1 cellular context compared by ENCODE assay signal in genomic region chr1:222266223-222267215, GRCh38.
TF ChIP-seq lines count a peak whose summit lies in the region.

No MANE protein-coding gene starts in this region.

TF ChIP-seq in HEK293, 187 proteins besides CTCF, POLR2A, EP300 and RAD21 (continued from another document):
- TF ChIP-seq, protein P1, sequence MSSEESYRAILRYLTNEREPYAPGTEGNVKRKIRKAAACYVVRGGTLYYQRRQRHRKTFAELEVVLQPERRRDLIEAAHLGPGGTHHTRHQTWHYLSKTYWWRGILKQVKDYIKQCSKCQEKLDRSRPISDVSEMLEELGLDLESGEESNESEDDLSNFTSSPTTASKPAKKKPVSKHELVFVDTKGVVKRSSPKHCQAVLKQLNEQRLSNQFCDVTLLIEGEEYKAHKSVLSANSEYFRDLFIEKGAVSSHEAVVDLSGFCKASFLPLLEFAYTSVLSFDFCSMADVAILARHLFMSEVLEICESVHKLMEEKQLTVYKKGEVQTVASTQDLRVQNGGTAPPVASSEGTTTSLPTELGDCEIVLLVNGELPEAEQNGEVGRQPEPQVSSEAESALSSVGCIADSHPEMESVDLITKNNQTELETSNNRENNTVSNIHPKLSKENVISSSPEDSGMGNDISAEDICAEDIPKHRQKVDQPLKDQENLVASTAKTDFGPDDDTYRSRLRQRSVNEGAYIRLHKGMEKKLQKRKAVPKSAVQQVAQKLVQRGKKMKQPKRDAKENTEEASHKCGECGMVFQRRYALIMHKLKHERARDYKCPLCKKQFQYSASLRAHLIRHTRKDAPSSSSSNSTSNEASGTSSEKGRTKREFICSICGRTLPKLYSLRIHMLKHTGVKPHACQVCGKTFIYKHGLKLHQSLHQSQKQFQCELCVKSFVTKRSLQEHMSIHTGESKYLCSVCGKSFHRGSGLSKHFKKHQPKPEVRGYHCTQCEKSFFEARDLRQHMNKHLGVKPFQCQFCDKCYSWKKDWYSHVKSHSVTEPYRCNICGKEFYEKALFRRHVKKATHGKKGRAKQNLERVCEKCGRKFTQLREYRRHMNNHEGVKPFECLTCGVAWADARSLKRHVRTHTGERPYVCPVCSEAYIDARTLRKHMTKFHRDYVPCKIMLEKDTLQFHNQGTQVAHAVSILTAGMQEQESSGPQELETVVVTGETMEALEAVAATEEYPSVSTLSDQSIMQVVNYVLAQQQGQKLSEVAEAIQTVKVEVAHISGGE (tag by site-specific recombination; conservative IDR thresholded peaks at IDR 0.05; ENCODE audit: low read depth) = no peak
- TF ChIP-seq ZNF621 (tag by site-specific recombination; IDR thresholded peaks at IDR 0.05) (no peak), ZNF121 (tag by site-specific recombination; IDR thresholded peaks at IDR 0.05) (peak; percentile 57; the same call in 1 of the 2 replicates), WT1 (tag by site-specific recombination; IDR thresholded peaks at IDR 0.05) (peak; percentile 65), ZIC2 (tag by site-specific recombination; IDR thresholded peaks at IDR 0.05) (peak; percentile 92), ZSCAN5A (tag by site-specific recombination; IDR thresholded peaks at IDR 0.05) (no peak), EGR2 (tag by site-specific recombination; IDR thresholded peaks at IDR 0.05; ENCODE audit: low read depth) (no peak), ZBTB17 (tag by site-specific recombination; IDR thresholded peaks at IDR 0.05) (peak; percentile 28; the same call in 1 of the 2 replicates), ZBTB20 (tag by site-specific recombination; IDR thresholded peaks at IDR 0.05) (no peak), ZFHX2 (tag by site-specific recombination; conservative IDR thresholded peaks at IDR 0.05) (0 out of 2 replicates have a peak, but pooled peaks have one; percentile 13)
TF ChIP-seq in HEK293: peak in this region for 10.
